Comparison of ENCODE assay signal across 9 cellular contexts in genomic region chr11:11171854-11172253, GRCh38.
DNase-seq lines count a peak whose midpoint lies in the region; ATAC-seq lines count a peak whose summit lies in the region.
"Had no signal": no experiment of that assay in that cellular context is flagged by ENCODE, and none has a peak within 500 bp of the region (broad histone marks: within the 10 kb centered on the region; RNA-seq: fewer than 3 reads in every experiment).

No MANE protein-coding gene starts in this region.

- peak; percentile 98 for ATAC-seq in GM19324 (IDR thresholded peaks at IDR 0.05; ENCODE audit: low FRiP score, unreplicated experiment)
- peak; percentile 95 for ATAC-seq in HG03280 (IDR thresholded peaks at IDR 0.05; ENCODE audit: unreplicated experiment)
- no peak for ATAC-seq in esophagus mucosa

- no peak overlapping the region for H3K27ac ChIP-seq in CD4-positive, alpha-beta memory T cell (ENCODE audit: low read depth, low read length)

- H3K9me3 Mint-ChIP-seq in CD4-positive, alpha-beta memory T cell: no peaks in the 10 kb centered on the region
- H3K9me3 Mint-ChIP-seq: activated B cell treated with CpG ODN at 0.5 μM for 24 hours had no signal

- CTCF ChIA-PET in CD4-positive, alpha-beta memory T cell (lab: Charles Lee; ENCODE audit: partially characterized antibody): interaction anchor here (0.7 to 1.2 kb wide), 3 partner anchors 14 to 144 kb away, joined by 3 to 4 read pairs (median 3); no protein-coding TSS in a partner anchor

- no peaks in the 10 kb centered on the region for H3K27me3 ChIP-seq in CD4-positive, alpha-beta memory T cell (ENCODE audit: insufficient read depth, low read length)

- H3K4me3 Mint-ChIP-seq in CD4-positive, alpha-beta memory T cell: peak overlapping the region in 2 of 8 donors; percentile 31 to 57
- H3K4me3 Mint-ChIP-seq: activated B cell treated with CpG ODN at 0.5 μM for 24 hours had no signal

- POLR2A ChIA-PET in CD4-positive, alpha-beta memory T cell (lab: Charles Lee; ENCODE audit: partially characterized antibody): interaction anchor here (0.8 to 1.2 kb wide), 4 partner anchors 14 to 32 kb away, joined by 3 to 10 read pairs (median 5); no protein-coding TSS in a partner anchor

- intact Hi-C loops in CD4-positive, alpha-beta memory T cell (cut with micrococcal nuclease): no loop called here

- H3K4me1 Mint-ChIP-seq in CD4-positive, alpha-beta memory T cell: peaks cover 13 to 20% (median 15%) of the 10 kb centered on the region in 4 donors
- H3K4me1 Mint-ChIP-seq: activated B cell treated with CpG ODN at 0.5 μM for 24 hours had no signal

- H3K36me3 Mint-ChIP-seq in CD4-positive, alpha-beta memory T cell: no peaks in the 10 kb centered on the region

- H3K9me3 ChIP-seq in CD4-positive, alpha-beta memory T cell (ENCODE audit: control insufficient read depth in 1 of 2, low read length in 2 of 2): no peaks in the 10 kb centered on the region

- H3K36me3 ChIP-seq in CD4-positive, alpha-beta memory T cell (ENCODE audit: insufficient read depth, low read length): no peaks in the 10 kb centered on the region

- H3K4me3 ChIP-seq in CD4-positive, alpha-beta memory T cell (ENCODE audit: low read length in 2 of 2): no peak overlapping the region

- DNase-seq in CD4-positive, alpha-beta memory T cell: peak; percentile 69 to 82 (median 73)
- DNase-seq in astrocyte of the hippocampus (ENCODE audit: low read depth, low spot score) (peak; percentile 20), NCI-H2227 treated with DMSO at 0.1 percent for 48 hours (lab: John Stamatoyannopoulos, UW) (no peak), NCI-H526 treated with DMSO at 0.1 percent for 48 hours (lab: John Stamatoyannopoulos, UW) (no peak), NCI-H69 (lab: John Stamatoyannopoulos, UW) (no peak)
- DNase-seq: activated B cell treated with CpG ODN at 0.5 μM for 24 hours had no signal

- H3K27ac Mint-ChIP-seq in CD4-positive, alpha-beta memory T cell: peak overlapping the region; percentile 10 to 94 (median 69)
- H3K27ac Mint-ChIP-seq: activated B cell treated with CpG ODN at 0.5 μM for 24 hours had no signal

- H3K27me3 Mint-ChIP-seq in CD4-positive, alpha-beta memory T cell: peaks cover 2% of the 10 kb centered on the region in 2 donors

- H3K4me1 ChIP-seq in CD4-positive, alpha-beta memory T cell (ENCODE audit: insufficient read depth, low read length): peaks cover 22% of the 10 kb centered on the region

Comparison
In these comparisons a context has a peak if more than half of its experiments do, and no peak if none do; other contexts are left out.
1. DNase-seq: peak in CD4-positive, alpha-beta memory T cell (5 of 5) and astrocyte of the hippocampus (single experiment); none in NCI-H2227 treated with DMSO at 0.1 percent for 48 hours (single experiment), NCI-H526 treated with DMSO at 0.1 percent for 48 hours (single experiment) and NCI-H69 (single experiment).